Comparison of ENCODE assay signal across 28 cellular contexts in genomic region chr4:158829254-158829653, GRCh38.
A peak's percentile ranks its signal among the peaks of the same experiment; 100 is the strongest.
DNase-seq lines count a peak whose midpoint lies in the region; ATAC-seq, FAIRE-seq and TF ChIP-seq lines count a peak whose summit lies in the region.
"Had no signal": no experiment of that assay in that cellular context is flagged by ENCODE, and none has a peak within 500 bp of the region (broad histone marks: within the 10 kb centered on the region; RNA-seq: fewer than 3 reads in every experiment).

No MANE protein-coding gene starts in this region.

- H3K36me3 Mint-ChIP-seq in Calu3 (ENCODE audit: insufficient read depth, unreplicated experiment) (peaks cover 38% of the 10 kb centered on the region), nephron progenitor cell (ENCODE audit: low read depth) (peaks cover 49% of the 10 kb centered on the region)

- TF ChIP-seq CTCF in Calu3 (IDR thresholded peaks at IDR 0.05; ENCODE audit: unreplicated experiment) (no peak), VCaP (conservative IDR thresholded peaks at IDR 0.05) (no peak), nephron progenitor cell (IDR thresholded peaks at IDR 0.05) (no peak)

- H3K27ac ChIP-seq in VCaP: peak overlapping the region; percentile 99
- H3K27ac ChIP-seq: C4-2B, SJSA1 had no signal

- H3K9me3 Mint-ChIP-seq in Calu3 (ENCODE audit: low read depth, unreplicated experiment) (no peaks in the 10 kb centered on the region), nephron progenitor cell (peaks cover 7% of the 10 kb centered on the region)
- H3K9me3 Mint-ChIP-seq: CD8-positive, alpha-beta T cell had no signal

- peak overlapping the region; percentile 80 for H3K27ac Mint-ChIP-seq in Calu3 (ENCODE audit: unreplicated experiment)
- H3K27ac Mint-ChIP-seq in nephron progenitor cell: peak overlapping the region; percentile 58
- H3K27ac Mint-ChIP-seq: B cell; CD8-positive, alpha-beta T cell had no signal

- H3K4me1 Mint-ChIP-seq in Calu3 (ENCODE audit: low read depth, unreplicated experiment): peaks cover 64% of the 10 kb centered on the region
- H3K4me1 Mint-ChIP-seq in nephron progenitor cell: peaks cover 42% of the 10 kb centered on the region
- H3K4me1 Mint-ChIP-seq: B cell had no signal

- intact Hi-C loops in Calu3 (cut with micrococcal nuclease; ENCODE audit: unreplicated experiment): no loop called here

- H3K27me3 Mint-ChIP-seq in Calu3 (ENCODE audit: unreplicated experiment) (no peaks in the 10 kb centered on the region), nephron progenitor cell (ENCODE audit: low read depth, poor library complexity) (no peaks in the 10 kb centered on the region)

- no TSS peak for BruUV-seq in Calu3 (replicated peaks; lab: Mats Ljungman, UMichigan)

- DNase-seq in Calu3 (no peak), nephron progenitor cell (no peak), ecto neural progenitor cell (ENCODE audit: low spot score) (no peak)
- DNase-seq: Caco-2; CD8-positive, alpha-beta T cell; DMS 273 treated with DMSO at 0.1 percent for 48 hours; DMS79 treated with DMSO at 0.1 percent for 48 hours; Kasumi-1; MV-4-11; NCI-H1105; NCI-H1436 treated with DMSO at 0.1 percent for 48 hours; NCI-H187 treated with DMSO at 0.1 percent for 48 hours; NCI-H2171 treated with DMSO at 0.1 percent for 48 hours; NCI-H446; NCI-H524 treated with DMSO at 0.1 percent for 48 hours; NCI-H774; Right ventricle myocardium superior had no signal

- CTCF ChIA-PET in Calu3 (lab: Charles Lee): no interaction called here

- H3K4me3 Mint-ChIP-seq in Calu3 (ENCODE audit: low read depth, unreplicated experiment) (no peak overlapping the region), nephron progenitor cell (no peak overlapping the region)
- H3K4me3 Mint-ChIP-seq: B cell; CD8-positive, alpha-beta T cell had no signal

- ATAC-seq in activated CD4-positive, CD25-positive, alpha-beta regulatory T cell treated with anti-CD3 and anti-CD28 coated beads, Interleukin-2, amount 50 U/mL, for 24 hours: no peak
- no peak for ATAC-seq in HG03571 (IDR thresholded peaks at IDR 0.05; ENCODE audit: unreplicated experiment)
- ATAC-seq: CD8-positive, alpha-beta T cell; HCT116; K562 had no signal

- FAIRE-seq in islet of Langerhans (lab: Jason Lieb, UNC): peak; percentile 13
- FAIRE-seq: HTR-8/SVneo, K562, RCC 7860 had no signal
